In genomic region chr2:101999122-101999789, GRCh38 we compare ENCODE assay signal across 13 cellular contexts. TPM values are rescaled to one million over a fixed set of nuclear protein-coding genes. Genes with fewer than 3 reads are reported as not detected.
A peak's percentile ranks its signal among the peaks of the same experiment; 100 is the strongest.
DNase-seq lines count a peak whose midpoint lies in the region; ATAC-seq and TF ChIP-seq lines count a peak whose summit lies in the region.
"Had no signal": no experiment of that assay in that cellular context is flagged by ENCODE, and none has a peak within 500 bp of the region (broad histone marks: within the 10 kb centered on the region; RNA-seq: fewer than 3 reads in every experiment).

No MANE protein-coding gene starts in this region.

- DNase-seq in DMS53 treated with DMSO at 0.1 percent for 48 hours (lab: John Stamatoyannopoulos, UW; ENCODE audit: unreplicated experiment): peak; percentile 72
- peak; percentile 73 for DNase-seq in activated T-cell treated with anti-CD3 and anti-CD28 coated beads, Interleukin-2, amount 50 U/mL, for 48 hours
- peak in 2 of 3 donors; percentile 73 to 82 for DNase-seq in right lobe of liver
- DNase-seq in NCI-H82 (lab: John Stamatoyannopoulos, UW): no peak
- no peak for DNase-seq in MV-4-11 (lab: John Stamatoyannopoulos, UW)
- DNase-seq in Peyer's patch: no peak
- DNase-seq in prostate gland (ENCODE audit: low spot score): no peak
- DNase-seq: immature natural killer cell, NCI-H1417, sigmoid colon had no signal

- TF ChIP-seq CTCF in right lobe of liver (IDR thresholded peaks at IDR 0.05): no peak
- no peak for TF ChIP-seq CTCF in Peyer's patch (IDR thresholded peaks at IDR 0.05)
- no peak for TF ChIP-seq CTCF in prostate gland (IDR thresholded peaks at IDR 0.05)

- H3K36me3 ChIP-seq in right lobe of liver: no peaks in the 10 kb centered on the region
- H3K36me3 ChIP-seq in Peyer's patch: no peaks in the 10 kb centered on the region
- H3K36me3 ChIP-seq in prostate gland: no peaks in the 10 kb centered on the region
- H3K36me3 ChIP-seq: sigmoid colon had no signal

- H3K27ac ChIP-seq in right lobe of liver (peak overlapping the region; percentile 77 to 95 (median 87)), Peyer's patch (peak overlapping the region in 1 of 4 donors; percentile 43), prostate gland (no peak overlapping the region)
- H3K27ac ChIP-seq: sigmoid colon had no signal

- TF ChIP-seq POLR2A in right lobe of liver (IDR thresholded peaks at IDR 0.05): peak; percentile 33
- TF ChIP-seq POLR2A in Peyer's patch (IDR thresholded peaks at IDR 0.05): no peak
- TF ChIP-seq POLR2A in prostate gland (IDR thresholded peaks at IDR 0.05): no peak

- peaks cover 0 to 17% (median 6%) of the 10 kb centered on the region in 4 donors for H3K4me1 ChIP-seq in right lobe of liver
- no peaks in the 10 kb centered on the region for H3K4me1 ChIP-seq in Peyer's patch
- H3K4me1 ChIP-seq in prostate gland (replicated peaks): no peaks in the 10 kb centered on the region
- H3K4me1 ChIP-seq: sigmoid colon had no signal

- H3K4me3 ChIP-seq in right lobe of liver: peak overlapping the region in 2 of 3 donors; percentile 9 to 33
- peak overlapping the region in 1 of 4 donors; percentile 11 for H3K4me3 ChIP-seq in Peyer's patch
- H3K4me3 ChIP-seq in prostate gland: no peak overlapping the region
- H3K4me3 ChIP-seq: sigmoid colon had no signal

- intact Hi-C loops in right lobe of liver (cut with DNase I) (no loop called here), prostate gland (cut with DNase I) (no loop called here)

- H3K27me3 ChIP-seq in right lobe of liver (no peaks in the 10 kb centered on the region), Peyer's patch (no peaks in the 10 kb centered on the region), prostate gland (replicated peaks; ENCODE audit: insufficient read depth) (no peaks in the 10 kb centered on the region)
- H3K27me3 ChIP-seq: sigmoid colon had no signal

- no peaks in the 10 kb centered on the region for H3K9me3 ChIP-seq in right lobe of liver
- no peaks in the 10 kb centered on the region for H3K9me3 ChIP-seq in Peyer's patch
- H3K9me3 ChIP-seq in prostate gland: no peaks in the 10 kb centered on the region
- H3K9me3 ChIP-seq: sigmoid colon had no signal

- 35% methylated on average over 5 of the region's 5 CpGs for WGBS in right lobe of liver (ENCODE audit: insufficient coverage, low coverage, low lambda C conversion rate, missing lambda C conversion rate)
- 63% methylated on average over 5 of the region's 5 CpGs for WGBS in prostate gland

- ATAC-seq in HG02610 (IDR thresholded peaks at IDR 0.05; ENCODE audit: unreplicated experiment) (peak; percentile 65), right lobe of liver (peak; percentile 91 to 95 (median 93))
- ATAC-seq: Panc1 had no signal

RNA-seq across cellular contexts. Expression of gene IL1R2, which starts 7.5 kb away (rescaled TPM):
- total RNA-seq in right lobe of liver (10 to 100 TPM in 4 of 6 experiments, 1 to 10 TPM in 2; 5.5 to 22.8 (median 12.3) TPM), Peyer's patch (10 to 100 TPM in 2 of 4 donors, 1 to 10 TPM in 2; 2.3 to 18.2 (median 7.0) TPM), prostate gland (10 to 100 TPM in 1 of 2 donors, 1 to 10 TPM in 1; 6.9 to 11.4 TPM)
- total RNA-seq: G401 had no signal

Comparison
In these comparisons a context has a peak if more than half of its experiments do, and no peak if none do; other contexts are left out.
1. DNase-seq: peak in DMS53 treated with DMSO at 0.1 percent for 48 hours (single experiment), activated T-cell treated with anti-CD3 and anti-CD28 coated beads, Interleukin-2, amount 50 U/mL, for 48 hours (2 of 2) and right lobe of liver (2 of 3); none in NCI-H82 (single experiment), MV-4-11 (single experiment), Peyer's patch (0 of 3) and prostate gland (single experiment).
2. H3K27ac ChIP-seq: peak in right lobe of liver (3 of 3); none in prostate gland (0 of 2).
3. H3K4me3 ChIP-seq: peak in right lobe of liver (2 of 3); none in prostate gland (0 of 2).